ENCODE assay signal across 1 cellular context in genomic region chr15:89105147-89105546, GRCh38.
A peak's percentile ranks its signal among the peaks of the same experiment; 100 is the strongest.
TF ChIP-seq lines count a peak whose summit lies in the region.

No MANE protein-coding gene starts in this region.

TF ChIP-seq in endothelial cell of umbilical vein, 7 proteins besides CTCF, POLR2A, EP300 and RAD21:
- peak; percentile 60 for TF ChIP-seq POLR2AphosphoS5 (IDR thresholded peaks at IDR 0.05; ENCODE audit: insufficient read depth, low read depth, low read length)
- peak; percentile 52 for TF ChIP-seq JUN (IDR thresholded peaks at IDR 0.05; ENCODE audit: borderline replicate concordance, insufficient read depth, insufficient read length, low read depth)
- TF ChIP-seq GATA2 (IDR thresholded peaks at IDR 0.05; ENCODE audit: insufficient read depth, insufficient read length, low read depth, low read length): peak; percentile 61
- TF ChIP-seq FOS (IDR thresholded peaks at IDR 0.05; ENCODE audit: borderline replicate concordance, insufficient read depth, low read length): peak; percentile 81
- TF ChIP-seq MYC (IDR thresholded peaks at IDR 0.05; ENCODE audit: low read depth, low read length): no peak
